ENCODE assay signal across 1 cellular context in genomic region chr15:80694624-80695098, GRCh38.
TF ChIP-seq lines count a peak whose summit lies in the region.

No MANE protein-coding gene starts in this region.

TF ChIP-seq in HEK293, 187 proteins besides CTCF, POLR2A, EP300 and RAD21 (continued from another document):
- TF ChIP-seq EGR2 (tag by site-specific recombination; IDR thresholded peaks at IDR 0.05; ENCODE audit: low read depth), result no peak
- TF ChIP-seq MYNN (tag by site-specific recombination; IDR thresholded peaks at IDR 0.05; ENCODE audit: borderline replicate concordance), result no peak
- TF ChIP-seq ZNF341 (tag by site-specific recombination; IDR thresholded peaks at IDR 0.05; ENCODE audit: low read depth), result 0 out of 2 replicates have a peak, but pooled peaks have one; percentile 19
- no peak for TF ChIP-seq ZNF274 (IDR thresholded peaks at IDR 0.05; ENCODE audit: low read length)
- no peak for TF ChIP-seq ZNF274 (tag by site-specific recombination; IDR thresholded peaks at IDR 0.05; ENCODE audit: borderline replicate concordance)
- TF ChIP-seq ZBTB26 (tag by site-specific recombination; optimal IDR thresholded peaks at IDR 0.05), result peak; percentile 58
- TF ChIP-seq ZNF585B (tag by site-specific recombination; IDR thresholded peaks at IDR 0.05), result no peak
- TF ChIP-seq ZSCAN18 (tag by site-specific recombination; IDR thresholded peaks at IDR 0.05), result no peak
- TF ChIP-seq ZNF184 (tag by site-specific recombination; IDR thresholded peaks at IDR 0.05), result no peak
- no peak for TF ChIP-seq ZNF777 (tag by site-specific recombination; IDR thresholded peaks at IDR 0.05; ENCODE audit: borderline replicate concordance)
- no peak for TF ChIP-seq KLF10 (tag by site-specific recombination; IDR thresholded peaks at IDR 0.05)
- no peak for TF ChIP-seq MZF1 (tag by site-specific recombination; IDR thresholded peaks at IDR 0.05; ENCODE audit: borderline replicate concordance)
- TF ChIP-seq REST (tag by site-specific recombination; IDR thresholded peaks at IDR 0.05), result no peak
- no peak for TF ChIP-seq KLF7 (tag by site-specific recombination; IDR thresholded peaks at IDR 0.05; ENCODE audit: borderline replicate concordance)
- no peak for TF ChIP-seq SETDB1 (IDR thresholded peaks at IDR 0.05; ENCODE audit: insufficient read length, low read length)
- TF ChIP-seq ZNF571 (tag by site-specific recombination; IDR thresholded peaks at IDR 0.05), result no peak
- TF ChIP-seq ZNF623 (tag by site-specific recombination; IDR thresholded peaks at IDR 0.05), result no peak
- TF ChIP-seq ZNF785 (tag by site-specific recombination; IDR thresholded peaks at IDR 0.05), result no peak
- TF ChIP-seq ZNF561 (tag by site-specific recombination; IDR thresholded peaks at IDR 0.05; ENCODE audit: borderline replicate concordance), result 0 out of 2 replicates have a peak, but pooled peaks have one; percentile 46
- peak; percentile 46; the same call in 1 of the 2 replicates for TF ChIP-seq ZBTB11 (tag by site-specific recombination; conservative IDR thresholded peaks at IDR 0.05; ENCODE audit: low read depth)
- no peak for TF ChIP-seq ZIC2 (tag by site-specific recombination; IDR thresholded peaks at IDR 0.05)
- TF ChIP-seq ZNF639 (tag by site-specific recombination; IDR thresholded peaks at IDR 0.05), result no peak
- no peak for TF ChIP-seq PRDM4 (tag by site-specific recombination; IDR thresholded peaks at IDR 0.05)
- no peak for TF ChIP-seq ZNF211 (tag by site-specific recombination; IDR thresholded peaks at IDR 0.05; ENCODE audit: low read depth)
- no peak for TF ChIP-seq ZSCAN5A (tag by site-specific recombination; IDR thresholded peaks at IDR 0.05)
- TF ChIP-seq ZNF433 (tag by site-specific recombination; IDR thresholded peaks at IDR 0.05; ENCODE audit: low read depth), result no peak
